ENCODE assay signal across 10 cellular contexts in the genomic region with DNA sequence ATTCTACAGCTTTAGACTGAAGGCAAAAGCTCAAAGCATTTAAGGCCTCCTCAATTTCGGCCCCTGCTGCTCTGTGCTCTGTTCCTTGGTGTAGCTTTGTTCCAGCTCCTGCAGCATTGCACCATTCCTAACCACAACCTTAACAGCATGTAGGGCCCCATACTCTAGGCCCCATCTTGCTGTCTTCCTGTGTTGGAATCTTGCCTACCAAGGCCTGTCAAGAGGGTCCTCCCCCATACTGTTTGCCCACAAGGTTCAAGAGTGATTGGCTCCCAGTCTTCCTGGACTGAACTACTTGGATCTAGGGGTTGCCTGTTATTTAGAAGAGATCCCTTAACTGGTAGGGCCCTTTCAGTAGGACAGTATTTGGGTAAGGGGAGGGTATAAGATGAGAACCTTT. TPM values are rescaled to one million over a fixed set of nuclear protein-coding genes. Genes with fewer than 3 reads are reported as not detected.
A peak's percentile ranks its signal among the peaks of the same experiment; 100 is the strongest.
DNase-seq lines count a peak whose midpoint lies in the region; ATAC-seq and TF ChIP-seq lines count a peak whose summit lies in the region.
"Had no signal": no experiment of that assay in that cellular context is flagged by ENCODE, and none has a peak within 500 bp of the region (broad histone marks: within the 10 kb centered on the region; RNA-seq: fewer than 3 reads in every experiment).

No MANE protein-coding gene starts in this region.

- H3K4me3 Mint-ChIP-seq in activated T-cell treated with anti-CD3 and anti-CD28 coated beads, Interleukin-2, amount 50 U/mL, for 4 hours: peak overlapping the region; percentile 99
- no peak overlapping the region for H3K4me3 Mint-ChIP-seq in chondrocyte (ENCODE audit: unreplicated experiment)

- H3K27ac Mint-ChIP-seq in chondrocyte (ENCODE audit: unreplicated experiment): peak overlapping the region; percentile 9

- H2AFZ ChIP-seq in OCI-LY7 (ENCODE audit: low read length): no peak overlapping the region

- peaks cover 22% of the 10 kb centered on the region; the same call in 1 of the 2 replicates for H4K20me1 ChIP-seq in OCI-LY7 (ENCODE audit: insufficient read depth, low read length)

- peak overlapping the region; percentile 87 for H3K27ac ChIP-seq in OCI-LY7 (ENCODE audit: low read depth, low read length, poor library complexity, severe bottlenecking)
- peak overlapping the region in 6 of 8 donors; percentile 9 to 96 (median 92) for H3K27ac ChIP-seq in spleen
- H3K27ac ChIP-seq: pancreas, thoracic aorta had no signal

- peaks cover 45% of the 10 kb centered on the region for H3K79me2 ChIP-seq in OCI-LY7 (ENCODE audit: insufficient read depth, low read depth, low read length)

- H3K27me3 ChIP-seq in spleen (replicated peaks in 1 of 7): no peaks in the 10 kb centered on the region
- no peaks in the 10 kb centered on the region for H3K27me3 ChIP-seq in H7 (ENCODE audit: control insufficient read depth, insufficient read depth, low read length)
- H3K27me3 ChIP-seq: pancreas had no signal

- peak overlapping the region; percentile 91 for H3K4me2 ChIP-seq in OCI-LY7 (ENCODE audit: low read length)

- CTCF ChIA-PET in OCI-LY7 (lab: Charles Lee; ENCODE audit: unreplicated experiment): interaction anchor here (1.0 to 1.4 kb wide), 2 partner anchors 11 to 94 kb away, joined by 3 to 6 read pairs; no protein-coding TSS in a partner anchor

- peaks cover 38% of the 10 kb centered on the region for H3K4me1 Mint-ChIP-seq in activated T-cell treated with anti-CD3 and anti-CD28 coated beads, Interleukin-2, amount 50 U/mL, for 4 hours (ENCODE audit: low read depth)
- peaks cover 48% of the 10 kb centered on the region for H3K4me1 Mint-ChIP-seq in chondrocyte (ENCODE audit: low read depth)

- no peaks in the 10 kb centered on the region for H3K9me3 Mint-ChIP-seq in activated T-cell treated with anti-CD3 and anti-CD28 coated beads, Interleukin-2, amount 50 U/mL, for 4 hours
- H3K9me3 Mint-ChIP-seq in chondrocyte (ENCODE audit: low read depth): no peaks in the 10 kb centered on the region

- no peaks in the 10 kb centered on the region for H3K27me3 Mint-ChIP-seq in activated T-cell treated with anti-CD3 and anti-CD28 coated beads, Interleukin-2, amount 50 U/mL, for 4 hours (ENCODE audit: low read depth)
- no peaks in the 10 kb centered on the region for H3K27me3 Mint-ChIP-seq in chondrocyte (ENCODE audit: low read depth)

- TF ChIP-seq POLR2A in spleen (IDR thresholded peaks at IDR 0.05): no peak

- H3K4me1 ChIP-seq in OCI-LY7 (ENCODE audit: insufficient read depth, low read length, poor library complexity, severe bottlenecking) (peaks cover 33% of the 10 kb centered on the region), spleen (peaks cover 26 to 87% (median 68%) of the 10 kb centered on the region in 6 donors)

- no peak for DNase-seq in activated T-cell treated with anti-CD3 and anti-CD28 coated beads, Interleukin-2, amount 50 U/mL, for 4 hours
- no peak for DNase-seq in activated T-cell treated with anti-CD3 and anti-CD28 coated beads, Interleukin-2, amount 50 U/mL, for 1 hour
- no peak for DNase-seq in OCI-LY7 (ENCODE audit: low spot score)
- no peak for DNase-seq in chondrocyte (ENCODE audit: low spot score)
- DNase-seq in spleen: no peak
- DNase-seq in H7: no peak
- no peak for DNase-seq in left colon

- no peak for TF ChIP-seq CTCF in OCI-LY7 (conservative IDR thresholded peaks at IDR 0.05; ENCODE audit: low read length)
- TF ChIP-seq CTCF in chondrocyte (IDR thresholded peaks at IDR 0.05): no peak
- TF ChIP-seq CTCF in spleen (IDR thresholded peaks at IDR 0.05 in 8 of 11, conservative IDR thresholded peaks at IDR 0.05 in 3 of 11): no peak

- no peaks in the 10 kb centered on the region for H3K9me2 ChIP-seq in OCI-LY7 (ENCODE audit: insufficient read depth, low read length)

- POLR2A ChIA-PET in OCI-LY7 (lab: Charles Lee): interaction anchor here (0.6 to 1.4 kb wide), 3 partner anchors 13 to 1740 kb away, joined by 3 to 5 read pairs (median 4); no protein-coding TSS in a partner anchor

- ATAC-seq in activated T-cell treated with anti-CD3 and anti-CD28 coated beads, Interleukin-2, amount 50 U/mL, for 4 hours: no peak
- ATAC-seq in HG03457 (IDR thresholded peaks at IDR 0.05; ENCODE audit: unreplicated experiment): no peak
- no peak for ATAC-seq in left colon
- ATAC-seq: pancreas had no signal

- H3K4me3 ChIP-seq in OCI-LY7 (ENCODE audit: low read depth, low read length, poor library complexity, severe bottlenecking): peak overlapping the region; percentile 98
- H3K4me3 ChIP-seq in spleen: peak overlapping the region in 1 of 8 donors; percentile 13
- no peak overlapping the region for H3K4me3 ChIP-seq in H7 (ENCODE audit: insufficient read depth, low read depth, low read length)
- H3K4me3 ChIP-seq: pancreas, thoracic aorta had no signal

- intact Hi-C loops in OCI-LY7 (cut with micrococcal nuclease; ENCODE audit: unreplicated experiment): no loop called here
- intact Hi-C loops in spleen (cut with DNase I; ENCODE audit: low total_unique reads): no loop called here
- intact Hi-C loops in left colon (cut with DNase I, micrococcal nuclease): no loop called here

- BruUV-seq in OCI-LY7 (replicated peaks; lab: Mats Ljungman, UMichigan): no TSS peak

- H3K36me3 ChIP-seq in OCI-LY7 (ENCODE audit: insufficient read depth, low read length): peaks cover 81% of the 10 kb centered on the region
- H3K36me3 ChIP-seq in spleen: peaks cover 0 to 74% (median 49%) of the 10 kb centered on the region in 6 donors
- peaks cover 39% of the 10 kb centered on the region for H3K36me3 ChIP-seq in H7 (replicated peaks; ENCODE audit: control insufficient read depth, insufficient read depth, low read length)

- H3K36me3 Mint-ChIP-seq in activated T-cell treated with anti-CD3 and anti-CD28 coated beads, Interleukin-2, amount 50 U/mL, for 4 hours (ENCODE audit: insufficient read depth): peaks cover 41% of the 10 kb centered on the region
- peaks cover 20% of the 10 kb centered on the region for H3K36me3 Mint-ChIP-seq in chondrocyte (ENCODE audit: low read depth)

- 37 to 64% (median 60%) methylated on average over 1 of the region's 1 CpG for WGBS in spleen, 5 donors

- H3K9me3 ChIP-seq in OCI-LY7 (ENCODE audit: low read length) (no peaks in the 10 kb centered on the region), spleen (no peaks in the 10 kb centered on the region)
- H3K9me3 ChIP-seq: pancreas, thoracic aorta had no signal

RNA-seq across cellular contexts. Expression of a gene that starts 26.8 kb away (rescaled TPM):
- 10 to 100 TPM; 24.7 to 34.0 (median 31.0) TPM for total RNA-seq in activated T-cell treated with anti-CD3 and anti-CD28 coated beads, Interleukin-2, amount 50 U/mL, for 4 hours
- 10.5 and 15.4 TPM in 2 replicates for total RNA-seq in OCI-LY7 (2014; rRNA removed; shearing (Covaris generic))
- total RNA-seq in OCI-LY7 (2022) (4.9 and 5.3 TPM in 2 replicates), chondrocyte (1.6 to 47.6 TPM (median 43.5 TPM) in 3 replicates), spleen (10 to 100 TPM; 44.8 to 85.7 (median 50.2) TPM), left colon (1 to 10 TPM; 4.4 to 9.2 TPM)
- 10 to 100 TPM; 37.0 to 61.3 (median 55.0) TPM for polyA plus RNA-seq in spleen
- 1.8 and 5.5 TPM in 2 replicates for total RNA-seq in H7 (2014; rRNA removed; shearing (Covaris generic))

RNA-seq across cellular contexts. Expression of a gene that starts 49.9 kb away (rescaled TPM):
- under 1 TPM; 0.84 to 0.96 (median 0.87) TPM for total RNA-seq in activated T-cell treated with anti-CD3 and anti-CD28 coated beads, Interleukin-2, amount 50 U/mL, for 4 hours
- not detected in 2 replicates for total RNA-seq in OCI-LY7 (2014; rRNA removed; shearing (Covaris generic))
- total RNA-seq in OCI-LY7 (2022) (not detected in 2 replicates), chondrocyte (2.2 to 4.1 TPM (median 2.3 TPM) in 3 replicates), spleen (10 to 100 TPM; 12.1 to 26.4 (median 22.3) TPM), left colon (10 to 100 TPM; 62.3 to 75.3 TPM)
- polyA plus RNA-seq in spleen: 10 to 100 TPM in 1 of 3 donors, 1 to 10 TPM in 2; 4.2 to 10.5 (median 4.8) TPM
- total RNA-seq in H7 (2014; rRNA removed; shearing (Covaris generic)): 3.3 and 5.9 TPM in 2 replicates
